In the genomic region with DNA sequence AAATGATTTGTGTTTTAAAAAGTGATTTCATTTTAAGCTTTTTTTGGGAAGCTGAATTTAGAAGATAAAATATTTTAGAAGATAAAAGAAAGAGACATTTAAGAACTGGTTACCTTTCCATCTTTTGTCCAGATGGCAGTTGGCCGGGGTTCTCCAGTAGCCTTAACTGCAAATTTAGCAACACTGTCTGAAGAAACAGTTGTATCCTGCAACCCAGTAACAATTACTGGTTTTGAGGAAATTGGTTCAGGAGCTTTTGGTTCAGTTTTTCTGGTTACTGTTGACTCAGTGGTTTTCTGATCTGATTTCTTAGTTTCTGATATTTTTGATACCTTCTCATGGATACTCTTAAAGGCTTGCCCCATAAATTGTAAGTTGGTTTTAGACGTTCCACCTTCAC, we compare ENCODE assay signal across 14 cellular contexts. TPM values are rescaled to one million over a fixed set of nuclear protein-coding genes. Genes with fewer than 3 reads are reported as not detected.
DNase-seq lines count a peak whose midpoint lies in the region; ATAC-seq, FAIRE-seq and TF ChIP-seq lines count a peak whose summit lies in the region.
"Had no signal": no experiment of that assay in that cellular context is flagged by ENCODE, and none has a peak within 500 bp of the region (broad histone marks: within the 10 kb centered on the region; RNA-seq: fewer than 3 reads in every experiment).

No MANE protein-coding gene starts in this region.

- no peaks in the 10 kb centered on the region for H3K27me3 Mint-ChIP-seq in activated CD8-positive, alpha-beta T cell treated with anti-CD3 and anti-CD28 coated beads, Interleukin-2, amount 10 ng/mL, durations not matched to agents 7 days and 5 days (ENCODE audit: low read depth)
- H3K27me3 Mint-ChIP-seq: brain, naive B cell had no signal

- peak overlapping the region; percentile 51 for H3K27ac Mint-ChIP-seq in activated CD8-positive, alpha-beta T cell treated with anti-CD3 and anti-CD28 coated beads, Interleukin-2, amount 10 ng/mL, durations not matched to agents 7 days and 5 days
- H3K27ac Mint-ChIP-seq: brain had no signal

- ATAC-seq in HG03520 (IDR thresholded peaks at IDR 0.05; ENCODE audit: unreplicated experiment) (peak; percentile 0), HG03457 (IDR thresholded peaks at IDR 0.05; ENCODE audit: unreplicated experiment) (no peak), GM21825 (IDR thresholded peaks at IDR 0.05; ENCODE audit: unreplicated experiment) (no peak), GM18867 (IDR thresholded peaks at IDR 0.05; ENCODE audit: unreplicated experiment) (no peak)
- ATAC-seq in activated CD8-positive, alpha-beta T cell treated with anti-CD3 and anti-CD28 coated beads, Interleukin-2, amount 10 ng/mL, durations not matched to agents 7 days and 5 days = no peak
- ATAC-seq: SK-N-SH treated with all-trans-retinoic acid at 6 μM for 48 hours had no signal

- no peaks in the 10 kb centered on the region for H3K9me3 Mint-ChIP-seq in activated CD8-positive, alpha-beta T cell treated with anti-CD3 and anti-CD28 coated beads, Interleukin-2, amount 10 ng/mL, durations not matched to agents 7 days and 5 days (ENCODE audit: insufficient read depth)
- H3K9me3 Mint-ChIP-seq: naive B cell had no signal

- H3K4me1 Mint-ChIP-seq in activated CD8-positive, alpha-beta T cell treated with anti-CD3 and anti-CD28 coated beads, Interleukin-2, amount 10 ng/mL, durations not matched to agents 7 days and 5 days (ENCODE audit: low read depth) = peaks cover 24% of the 10 kb centered on the region

- CTCF ChIA-PET in activated CD8-positive, alpha-beta T cell treated with anti-CD3 and anti-CD28 coated beads, Interleukin-2, amount 10 ng/mL, durations not matched to agents 7 days and 5 days (lab: Charles Lee) = interaction anchor here (0.8 kb wide), 1 partner anchor 17 kb away, joined by 3 read pairs; no protein-coding TSS in a partner anchor

- POLR2A ChIA-PET in activated CD8-positive, alpha-beta T cell treated with anti-CD3 and anti-CD28 coated beads, Interleukin-2, amount 10 ng/mL, durations not matched to agents 7 days and 5 days (lab: Charles Lee) = interaction anchor here (0.7 kb wide), 1 partner anchor 115 kb away, joined by 3 read pairs; no protein-coding TSS in a partner anchor

- no peak for TF ChIP-seq POLR2A in GM12892 (IDR thresholded peaks at IDR 0.05; ENCODE audit: low read depth, low read length)

- in situ Hi-C loops in ACHN (cut with HindIII; ENCODE audit: low pct_ligation_motif_present, low pct_unique_long_range_greater_than_20kb, low sequenced_read_pairs) = no loop called here

- FAIRE-seq in GM12892 (lab: Jason Lieb, UNC) = peak; percentile 77

- no peak overlapping the region for H3K4me3 Mint-ChIP-seq in activated CD8-positive, alpha-beta T cell treated with anti-CD3 and anti-CD28 coated beads, Interleukin-2, amount 10 ng/mL, durations not matched to agents 7 days and 5 days
- H3K4me3 Mint-ChIP-seq: brain had no signal

- DNase-seq in AML-193 (lab: John Stamatoyannopoulos, UW) = peak; percentile 44 to 49
- no peak for DNase-seq in GM12892 (ENCODE audit: insufficient read length)
- DNase-seq in activated CD8-positive, alpha-beta T cell treated with anti-CD3 and anti-CD28 coated beads, Interleukin-2, amount 10 ng/mL, durations not matched to agents 7 days and 5 days = no peak
- DNase-seq in ACHN = no peak
- DNase-seq: DMS79 treated with DMSO at 0.1 percent for 48 hours, left lung, retina had no signal

- peaks cover 56% of the 10 kb centered on the region for H3K36me3 Mint-ChIP-seq in activated CD8-positive, alpha-beta T cell treated with anti-CD3 and anti-CD28 coated beads, Interleukin-2, amount 10 ng/mL, durations not matched to agents 7 days and 5 days (ENCODE audit: low read depth)

RNA-seq across cellular contexts. Expression of a gene that starts 49.9 kb away (rescaled TPM):
- 8.4 TPM for polyA plus RNA-seq in GM12892 (2012; ENCODE audit: missing spikeins)
- 10 to 100 TPM; 22.3 to 23.1 TPM for total RNA-seq in activated CD8-positive, alpha-beta T cell treated with anti-CD3 and anti-CD28 coated beads, Interleukin-2, amount 10 ng/mL, durations not matched to agents 7 days and 5 days

RNA-seq across cellular contexts. Expression of a gene that starts 51.7 kb away (rescaled TPM):
- polyA plus RNA-seq in GM12892 (2012; ENCODE audit: missing spikeins) = 7.2 TPM
- total RNA-seq in activated CD8-positive, alpha-beta T cell treated with anti-CD3 and anti-CD28 coated beads, Interleukin-2, amount 10 ng/mL, durations not matched to agents 7 days and 5 days = 1 to 10 TPM; 2.6 to 3.6 TPM

Comparison
In these comparisons a context has a peak if more than half of its experiments do, and no peak if none do; other contexts are left out.
1. DNase-seq: peak in AML-193 (2 of 2); none in GM12892 (single experiment), activated CD8-positive, alpha-beta T cell treated with anti-CD3 and anti-CD28 coated beads, Interleukin-2, amount 10 ng/mL, durations not matched to agents 7 days and 5 days (single experiment) and ACHN (single experiment).